In genomic region chr10:62063795-62064472, GRCh38 we compare ENCODE assay signal across 11 cellular contexts.
DNase-seq lines count a peak whose midpoint lies in the region; ATAC-seq, FAIRE-seq and TF ChIP-seq lines count a peak whose summit lies in the region.
"Had no signal": no experiment of that assay in that cellular context is flagged by ENCODE, and none has a peak within 500 bp of the region (broad histone marks: within the 10 kb centered on the region; RNA-seq: fewer than 3 reads in every experiment).

No MANE protein-coding gene starts in this region.

- H3K4me3 ChIP-seq in fibroblast of pulmonary artery (replicated peaks; ENCODE audit: low read depth, low read length) (no peak overlapping the region), gastrocnemius medialis (peak overlapping the region in 3 of 4 donors; percentile 20 to 37 (median 30)), kidney (ENCODE audit: low read length in 2 of 2) (no peak overlapping the region)
- H3K4me3 ChIP-seq: cardiac muscle cell had no signal

- no peaks in the 10 kb centered on the region for H3K27me3 Mint-ChIP-seq in activated CD8-positive, alpha-beta T cell treated with anti-CD3 and anti-CD28 coated beads for 36 hours

- ATAC-seq in activated CD8-positive, alpha-beta T cell treated with anti-CD3 and anti-CD28 coated beads for 36 hours: peak; percentile 71
- ATAC-seq in gastrocnemius medialis (peak; percentile 91 to 94), GM18861 (IDR thresholded peaks at IDR 0.05; ENCODE audit: unreplicated experiment) (no peak), HG02973 (IDR thresholded peaks at IDR 0.05; ENCODE audit: unreplicated experiment) (no peak)

- in situ Hi-C loops in gastrocnemius medialis (cut with MboI; ENCODE audit: low sequenced_read_pairs in 4 of 4): loop anchor here in 2 of 4 donors (25.0 kb wide), 3 partner anchors 1127 to 1648 kb away; partner anchors contain the start of gene RHOBTB1 (in 1 of the 2)

- H3K36me3 ChIP-seq in gastrocnemius medialis: peaks cover 0 to 66% of the 10 kb centered on the region in 2 donors
- peaks cover 29 to 30% of the 10 kb centered on the region in 2 donors for H3K36me3 ChIP-seq in kidney (ENCODE audit: control insufficient read depth in 1 of 2, insufficient read depth in 2 of 2, low read length in 2 of 2)
- H3K36me3 ChIP-seq: cardiac muscle cell had no signal

- H3K9me3 Mint-ChIP-seq in activated CD8-positive, alpha-beta T cell treated with anti-CD3 and anti-CD28 coated beads for 36 hours: peaks cover 5% of the 10 kb centered on the region

- POLR2A ChIA-PET in activated CD8-positive, alpha-beta T cell treated with anti-CD3 and anti-CD28 coated beads for 36 hours (lab: Charles Lee): interaction anchor here (0.9 to 3.2 kb wide), 7 partner anchors 8 to 120 kb away, joined by 3 to 20 read pairs (median 3); no protein-coding TSS in a partner anchor

- peak; percentile 52 for DNase-seq in EH (ENCODE audit: low read depth)
- DNase-seq in activated CD8-positive, alpha-beta T cell treated with anti-CD3 and anti-CD28 coated beads for 36 hours: no peak
- DNase-seq in fibroblast of pulmonary artery (ENCODE audit: low read depth): peak; percentile 80
- DNase-seq in gastrocnemius medialis: peak; percentile 84 to 87
- DNase-seq in kidney: no peak
- no peak for DNase-seq in RKO (ENCODE audit: low spot score)
- DNase-seq: NCI-H774 had no signal

- H3K4me1 ChIP-seq in gastrocnemius medialis (peaks cover 72 to 97% of the 10 kb centered on the region in 2 donors), kidney (ENCODE audit: control insufficient read depth in 1 of 2, insufficient read depth in 1 of 2, low read depth in 1 of 2, low read length in 2 of 2) (peaks cover 8% of the 10 kb centered on the region in 2 donors)

- peak overlapping the region; percentile 29 for H3K4me3 Mint-ChIP-seq in activated CD8-positive, alpha-beta T cell treated with anti-CD3 and anti-CD28 coated beads for 36 hours

- CTCF ChIA-PET in activated CD8-positive, alpha-beta T cell treated with anti-CD3 and anti-CD28 coated beads for 36 hours (lab: Charles Lee): interaction anchor here (2.1 to 2.7 kb wide), 2 partner anchors 25 to 181 kb away, joined by 7 to 10 read pairs; no protein-coding TSS in a partner anchor

- H3K27ac Mint-ChIP-seq in activated CD8-positive, alpha-beta T cell treated with anti-CD3 and anti-CD28 coated beads for 36 hours: peak overlapping the region; percentile 86

- H3K9me3 ChIP-seq in gastrocnemius medialis (no peaks in the 10 kb centered on the region), kidney (ENCODE audit: control insufficient read depth in 1 of 2, low read length in 2 of 2) (no peaks in the 10 kb centered on the region)

- H3K9ac ChIP-seq in kidney (ENCODE audit: low read length in 2 of 2): no peak overlapping the region

- H3K27me3 ChIP-seq in gastrocnemius medialis: no peaks in the 10 kb centered on the region
- H3K27me3 ChIP-seq: cardiac muscle cell had no signal

- peak in 1 of 2 donors; percentile 50 for TF ChIP-seq POLR2A in gastrocnemius medialis (IDR thresholded peaks at IDR 0.05)

- no peak for TF ChIP-seq CTCF in activated CD8-positive, alpha-beta T cell treated with anti-CD3 and anti-CD28 coated beads for 36 hours (IDR thresholded peaks at IDR 0.05)
- TF ChIP-seq CTCF in fibroblast of pulmonary artery (IDR thresholded peaks at IDR 0.05; ENCODE audit: low read length, missing control alignments): no peak
- TF ChIP-seq CTCF in gastrocnemius medialis (IDR thresholded peaks at IDR 0.05 in 4 of 5, conservative IDR thresholded peaks at IDR 0.05 in 1 of 5): no peak
- no peak for TF ChIP-seq CTCF in kidney (IDR thresholded peaks at IDR 0.05; ENCODE audit: borderline replicate concordance, extremely low read depth, insufficient read depth)

- H3K27ac ChIP-seq in gastrocnemius medialis (peak overlapping the region; percentile 95 to 99 (median 96)), kidney (ENCODE audit: low read depth in 2 of 2, low read length in 2 of 2) (peak overlapping the region in 1 of 2 donors; percentile 41)
- H3K27ac ChIP-seq: cardiac muscle cell had no signal

- intact Hi-C loops in activated CD8-positive, alpha-beta T cell treated with anti-CD3 and anti-CD28 coated beads for 36 hours (cut with micrococcal nuclease): no loop called here
- intact Hi-C loops in gastrocnemius medialis (cut with DNase I; ENCODE audit: low total_unique reads): loop anchor here (1.0 to 10.0 kb wide), 2 partner anchors 12 to 1159 kb away; no protein-coding TSS in a partner anchor
- intact Hi-C loops in kidney (cut with DNase I): no loop called here

- H3K4me1 Mint-ChIP-seq in activated CD8-positive, alpha-beta T cell treated with anti-CD3 and anti-CD28 coated beads for 36 hours (ENCODE audit: low read depth): peaks cover 67% of the 10 kb centered on the region

- FAIRE-seq in kidney (lab: Jason Lieb, UNC): no peak
- FAIRE-seq: TTC549 had no signal

- peaks cover 85% of the 10 kb centered on the region for H3K36me3 Mint-ChIP-seq in activated CD8-positive, alpha-beta T cell treated with anti-CD3 and anti-CD28 coated beads for 36 hours (ENCODE audit: low read depth)

Comparison
In these comparisons a context has a peak if more than half of its experiments do, and no peak if none do; other contexts are left out.
1. DNase-seq: peak in EH (single experiment), fibroblast of pulmonary artery (single experiment) and gastrocnemius medialis (2 of 2); none in activated CD8-positive, alpha-beta T cell treated with anti-CD3 and anti-CD28 coated beads for 36 hours (single experiment), kidney (single experiment) and RKO (single experiment).
2. ATAC-seq: peak in activated CD8-positive, alpha-beta T cell treated with anti-CD3 and anti-CD28 coated beads for 36 hours (single experiment) and gastrocnemius medialis (2 of 2); none in GM18861 (single experiment) and HG02973 (single experiment).
3. H3K4me3 ChIP-seq: peak in gastrocnemius medialis (3 of 4); none in fibroblast of pulmonary artery (single experiment) and kidney (0 of 2).